Comparison of ENCODE assay signal across 12 cellular contexts in genomic region chr15:72198410-72199270, GRCh38. TPM values are rescaled to one million over a fixed set of nuclear protein-coding genes. Genes with fewer than 3 reads are reported as not detected.
A peak's percentile ranks its signal among the peaks of the same experiment; 100 is the strongest.
DNase-seq lines count a peak whose midpoint lies in the region; ATAC-seq, FAIRE-seq and TF ChIP-seq lines count a peak whose summit lies in the region.
"Had no signal": no experiment of that assay in that cellular context is flagged by ENCODE, and none has a peak within 500 bp of the region (broad histone marks: within the 10 kb centered on the region; RNA-seq: fewer than 3 reads in every experiment).

No MANE protein-coding gene starts in this region.

- no peak overlapping the region for H3K23ac ChIP-seq in H1 (ENCODE audit: insufficient read length)

- H2BK120ac ChIP-seq in H1 (replicated peaks; ENCODE audit: low read depth, low read length) = no peak overlapping the region

- BruUV-seq in HepG2 (replicated peaks; lab: Mats Ljungman, UMichigan) = no TSS peak

- no peak for TF ChIP-seq RAD21 in HepG2 (CRISPR knock-in tag; IDR thresholded peaks at IDR 0.05)
- no peak for TF ChIP-seq RAD21 in H1 (IDR thresholded peaks at IDR 0.05 in 1 of 2, conservative IDR thresholded peaks at IDR 0.05 in 1 of 2; ENCODE audit: low read depth in 2 of 2, low read length in 2 of 2)

- no peak overlapping the region for H4K8ac ChIP-seq in H1 (ENCODE audit: extremely low read depth, insufficient read depth, low read length)

- DNase-seq in HepG2 (ENCODE audit: low spot score) (no peak), right lobe of liver (no peak), NCI-H2081 (lab: John Stamatoyannopoulos, UW) (peak; percentile 69 to 89), H1 (ENCODE audit: low read depth in 1 of 2, low spot score in 2 of 2) (no peak), upper lobe of right lung (no peak), midbrain (lab: John Stamatoyannopoulos, UW) (no peak), NCI-H2171 treated with DMSO at 0.1 percent for 48 hours (lab: John Stamatoyannopoulos, UW) (no peak)
- DNase-seq: activated gamma-delta T cell treated with Interleukin-2 at 50 U/mL for 16 hours had no signal

- H2BK12ac ChIP-seq in H1 (ENCODE audit: low read depth, low read length) = no peak overlapping the region

- H3K27ac ChIP-seq in HepG2 (ENCODE audit: extremely low read length, insufficient read depth, low read length) = no peak overlapping the region
- H3K27ac ChIP-seq in right lobe of liver = no peak overlapping the region
- no peak overlapping the region for H3K27ac ChIP-seq in H1 (ENCODE audit: low read depth, low read length)
- peak overlapping the region; percentile 55 for H3K27ac ChIP-seq in upper lobe of right lung
- H3K27ac ChIP-seq: C4-2B, testis had no signal

- H4K91ac ChIP-seq in H1 (replicated peaks; ENCODE audit: insufficient read length, low read length) = no peak overlapping the region

- H2AFZ ChIP-seq in HepG2 (ENCODE audit: low read length) (no peak overlapping the region), H1 (ENCODE audit: low read length) (no peak overlapping the region)

- no peak overlapping the region for H2BK15ac ChIP-seq in H1 (ENCODE audit: low read length)

- peak; percentile 19 to 42; a peak in 2 of 4 replicates for TF ChIP-seq POLR2A in HepG2 (IDR thresholded peaks at IDR 0.05; ENCODE audit: insufficient read depth in 1 of 2, low read depth in 2 of 2, low read length in 2 of 2)
- no peak for TF ChIP-seq POLR2A in right lobe of liver (IDR thresholded peaks at IDR 0.05)
- TF ChIP-seq POLR2A in H1 (IDR thresholded peaks at IDR 0.05; ENCODE audit: control extremely low read depth in 1 of 2, low read depth in 2 of 2, low read length in 2 of 2) = peak in 1 of 2 experiments; percentile 67; a peak in 1 of 3 replicates

- CTCF ChIA-PET in HepG2 (lab: Yijun Ruan, JAX; ENCODE audit: low intra/inter-chr PET ratio, low total read pairs) (interaction anchor here (0.7 to 2.0 kb wide), 3 partner anchors 88 to 143 kb away, joined by 4 to 35 read pairs (median 5); no protein-coding TSS in a partner anchor), H1 (lab: Charles Lee; ENCODE audit: partially characterized antibody) (interaction anchor here (0.7 to 4.3 kb wide), 16 partner anchors 10 to 397 kb away, joined by 3 to 32 read pairs (median 5); partner anchors contain the start of gene PKM)

- FAIRE-seq in HepG2 (lab: Jason Lieb, UNC) = no peak
- no peak for FAIRE-seq in H1 (lab: Jason Lieb, UNC)

- H3K56ac ChIP-seq in H1 (replicated peaks; ENCODE audit: insufficient read length, low read depth, low read length) = no peak overlapping the region

- H4K5ac ChIP-seq in H1 (ENCODE audit: insufficient read length, low read depth, low read length) = no peak overlapping the region

- no peak overlapping the region for H3K18ac ChIP-seq in H1 (ENCODE audit: extremely low read depth, low read length)

- H3K4me3 ChIP-seq in HepG2 (replicated peaks in 1 of 3; ENCODE audit: insufficient read depth in 1 of 3, low read depth in 2 of 3, low read length in 3 of 3) (no peak overlapping the region), right lobe of liver (no peak overlapping the region), H1 (ENCODE audit: extremely low read depth in 1 of 4, insufficient read depth in 2 of 4, low read depth in 3 of 4, low read length in 4 of 4) (peak overlapping the region in 1 of 4 experiments; percentile 56; a peak in 2 of 8 replicates), upper lobe of right lung (no peak overlapping the region)

- no peak overlapping the region for H3K14ac ChIP-seq in H1 (ENCODE audit: insufficient read length)

- H2BK5ac ChIP-seq in H1 (ENCODE audit: low read depth, low read length) = no peak overlapping the region

- H3K4me2 ChIP-seq in HepG2 (ENCODE audit: low read depth, low read length) (no peak overlapping the region), H1 (ENCODE audit: insufficient read depth in 1 of 2, low read depth in 2 of 2, low read length in 2 of 2) (peak overlapping the region; percentile 74 to 85)

- no peaks in the 10 kb centered on the region for H3K79me1 ChIP-seq in H1 (ENCODE audit: low read depth, low read length)

- H3K36me3 ChIP-seq in HepG2 (replicated peaks in 1 of 2; ENCODE audit: control insufficient read depth in 1 of 2, insufficient read depth in 2 of 2, low read length in 2 of 2) = peaks cover 31 to 50% of the 10 kb centered on the region in 2 experiments
- H3K36me3 ChIP-seq in right lobe of liver = peaks cover 0 to 10% (median 0%) of the 10 kb centered on the region in 4 donors
- H3K36me3 ChIP-seq in H1 (ENCODE audit: control insufficient read depth in 2 of 4, insufficient read depth in 4 of 4, low read length in 3 of 4) = peaks cover 32 to 48% (median 45%) of the 10 kb centered on the region in 4 experiments
- H3K36me3 ChIP-seq in upper lobe of right lung = peaks cover 48% of the 10 kb centered on the region

- TF ChIP-seq CTCF in HepG2 (CRISPR knock-in tag; IDR thresholded peaks at IDR 0.05) = no peak
- no peak for TF ChIP-seq CTCF in right lobe of liver (IDR thresholded peaks at IDR 0.05)
- no peak for TF ChIP-seq CTCF in H1 (IDR thresholded peaks at IDR 0.05; ENCODE audit: control extremely low read depth in 1 of 3, insufficient read depth in 1 of 3, low read depth in 1 of 3, low read length in 3 of 3)
- TF ChIP-seq CTCF in upper lobe of right lung (IDR thresholded peaks at IDR 0.05) = no peak

- H3K9ac ChIP-seq in HepG2 (ENCODE audit: insufficient read depth, low read depth, low read length) (no peak overlapping the region), H1 (replicated peaks in 1 of 4; ENCODE audit: extremely low read depth in 1 of 4, low read depth in 3 of 4, low read length in 3 of 4) (no peak overlapping the region)

- peaks cover 6 to 11% of the 10 kb centered on the region in 2 experiments; a peak in 3 of 5 replicates for H3K27me3 ChIP-seq in HepG2 (ENCODE audit: control insufficient read depth in 1 of 2, insufficient read depth in 2 of 2, low read length in 2 of 2)
- peaks cover 0 to 8% of the 10 kb centered on the region in 2 donors for H3K27me3 ChIP-seq in right lobe of liver
- peaks cover 7 to 21% (median 17%) of the 10 kb centered on the region in 4 experiments; a peak in 6 of 7 replicates for H3K27me3 ChIP-seq in H1 (replicated peaks in 1 of 4; ENCODE audit: control insufficient read depth in 3 of 4, extremely low read depth in 1 of 4, insufficient read depth in 3 of 4, low read length in 3 of 4)
- no peaks in the 10 kb centered on the region for H3K27me3 ChIP-seq in upper lobe of right lung
- H3K27me3 ChIP-seq: testis had no signal

- peaks cover 9% of the 10 kb centered on the region for H3K23me2 ChIP-seq in H1 (ENCODE audit: low read depth, low read length)

- H3K79me2 ChIP-seq in HepG2 (ENCODE audit: insufficient read depth, low read length) (no peaks in the 10 kb centered on the region), H1 (ENCODE audit: control insufficient read depth in 1 of 2, insufficient read depth in 2 of 2, low read length in 2 of 2) (no peaks in the 10 kb centered on the region)

- H3K9me3 ChIP-seq in HepG2 (ENCODE audit: low read length) (no peaks in the 10 kb centered on the region), right lobe of liver (no peaks in the 10 kb centered on the region), H1 (ENCODE audit: insufficient read depth in 2 of 2, low read depth in 1 of 2, low read length in 1 of 2) (no peaks in the 10 kb centered on the region), upper lobe of right lung (no peaks in the 10 kb centered on the region)
- H3K9me3 ChIP-seq: testis had no signal

- TF ChIP-seq EP300 in HepG2 (IDR thresholded peaks at IDR 0.05; ENCODE audit: low read depth in 2 of 2, low read length in 2 of 2) = no peak
- TF ChIP-seq EP300 in HepG2 (CRISPR knock-in tag; IDR thresholded peaks at IDR 0.05; ENCODE audit: borderline replicate concordance) = no peak
- TF ChIP-seq EP300 in H1 (IDR thresholded peaks at IDR 0.05; ENCODE audit: borderline replicate concordance in 1 of 2, low read depth in 2 of 2, low read length in 2 of 2) = no peak

- WGBS in HepG2 (ENCODE audit: low lambda C conversion rate) = 98% methylated on average over 8 of the region's 10 CpGs
- 60% methylated on average over 2 of the region's 10 CpGs for WGBS in right lobe of liver (ENCODE audit: insufficient coverage, low coverage, low lambda C conversion rate, missing lambda C conversion rate)
- 90% methylated on average over 9 of the region's 10 CpGs; no CpG with 5 or more reads in 1 of the 2 experiments for WGBS in H1 (ENCODE audit: extremely low coverage in 1 of 2, insufficient coverage in 1 of 2, insufficient read length in 1 of 2, insufficient replicate concordance in 2 of 2, low coverage in 1 of 2, low lambda C conversion rate in 2 of 2, missing lambda C conversion rate in 1 of 2), 2 experiments

- intact Hi-C loops in HepG2 (cut with micrococcal nuclease; ENCODE audit: unreplicated experiment) (loop anchor here (1.0 to 2.0 kb wide), 3 partner anchors 28 to 88 kb away; partner anchors contain the start of gene PKM), right lobe of liver (cut with DNase I) (loop anchor here in 1 of 2 donors (10.0 kb wide), 1 partner anchor 86 kb away; no protein-coding TSS in a partner anchor), upper lobe of right lung (cut with DNase I) (no loop called here)

- H2AK5ac ChIP-seq in H1 (ENCODE audit: low read depth, low read length) = no peak overlapping the region

- peaks cover 57% of the 10 kb centered on the region for H4K20me1 ChIP-seq in HepG2 (ENCODE audit: insufficient read depth, low read length)
- peaks cover 21 to 26% of the 10 kb centered on the region in 2 experiments for H4K20me1 ChIP-seq in H1 (replicated peaks in 1 of 2; ENCODE audit: control insufficient read depth in 1 of 2, insufficient read depth in 2 of 2, low read length in 2 of 2)

- H3K4ac ChIP-seq in H1 (replicated peaks; ENCODE audit: insufficient read length, low read depth, low read length) = no peak overlapping the region

- ATAC-seq in HepG2 (no peak), right lobe of liver (no peak), upper lobe of right lung (peak; percentile 29), HG02642 (IDR thresholded peaks at IDR 0.05; ENCODE audit: poor library complexity, unreplicated experiment) (no peak)

- POLR2A ChIA-PET in HepG2 (lab: Yijun Ruan, JAX) = interaction anchor here (1.5 to 1.8 kb wide), 2 partner anchors 32 kb away, joined by 5 to 9 read pairs; partner anchors contain the start of gene PKM
- POLR2A ChIA-PET in H1 (lab: Charles Lee; ENCODE audit: partially characterized antibody) = interaction anchor here (0.8 to 4.4 kb wide), 13 partner anchors 8 to 294 kb away, joined by 3 to 33 read pairs (median 4); partner anchors contain the start of genes MYO9A, PKM and SENP8

- H2BK20ac ChIP-seq in H1 (ENCODE audit: low read length) = no peak overlapping the region

- in situ Hi-C loops in HepG2 (cut with HindIII; ENCODE audit: extremely low pct_ligation_motif_present, low pct_unique_long_range_greater_than_20kb) = no loop called here

- H3K4me1 ChIP-seq in HepG2 (ENCODE audit: insufficient read depth, low read length) (peaks cover 24% of the 10 kb centered on the region), right lobe of liver (peaks cover 0 to 5% (median 0%) of the 10 kb centered on the region in 4 donors), H1 (replicated peaks in 1 of 4; ENCODE audit: control insufficient read depth in 3 of 4, insufficient read depth in 4 of 4, low read length in 3 of 4) (peaks cover 2 to 8% (median 4%) of the 10 kb centered on the region in 4 experiments; a peak in 6 of 7 replicates), upper lobe of right lung (peaks cover 19% of the 10 kb centered on the region)

RNA-seq across cellular contexts. Expression of gene GRAMD2A, which starts 1.1 kb away (rescaled TPM):
- total RNA-seq in HepG2 (2016; rRNA removed; fragmentation: Illumina TruSeq; extraction: Trizol) = 0.32 TPM in 1 of 2 replicates, not detected in the other
- total RNA-seq in HepG2 (2016; cell fraction: cytosol; rRNA removed; fragmentation: Illumina TruSeq; extraction: Trizol; ENCODE audit: low read depth) = not detected in 2 replicates
- total RNA-seq in HepG2 (2016; cell fraction: insoluble cytoplasmic fraction; rRNA removed; fragmentation: Illumina TruSeq; extraction: Trizol) = 0.07 and 0.17 TPM in 2 replicates
- not detected in 2 replicates for total RNA-seq in HepG2 (2016; cell fraction: membrane; rRNA removed; fragmentation: Illumina TruSeq; extraction: Trizol)
- total RNA-seq in HepG2 (2016; cell fraction: nucleus; rRNA removed; fragmentation: Illumina TruSeq; extraction: Trizol) = not detected in 2 replicates
- 0.04 and 0.13 TPM in 2 replicates for polyA plus RNA-seq in HepG2 (2011; rRNA removed)
- polyA plus RNA-seq in HepG2 (2011; cell fraction: cytosol; rRNA removed) = 0.05 TPM in 2 replicates
- polyA plus RNA-seq in HepG2 (2011; cell fraction: nucleus; rRNA removed) = 0.16 TPM in 1 of 2 replicates, not detected in the other
- polyA plus RNA-seq in HepG2 (2012) = 0.09 and 0.36 TPM in 2 replicates
- polyA plus RNA-seq in HepG2 (2016; cell fraction: cytosol; fragmentation: Illumina TruSeq; extraction: Trizol; ENCODE audit: low read depth) = not detected in 2 replicates
- not detected in 2 replicates for polyA plus RNA-seq in HepG2 (2016; cell fraction: insoluble cytoplasmic fraction; fragmentation: Illumina TruSeq; extraction: Trizol; ENCODE audit: low read depth)
- not detected in 2 replicates for polyA plus RNA-seq in HepG2 (2016; cell fraction: membrane; fragmentation: Illumina TruSeq; extraction: Trizol; ENCODE audit: low read depth)
- polyA plus RNA-seq in HepG2 (2016; cell fraction: nucleus; fragmentation: Illumina TruSeq; extraction: Trizol; ENCODE audit: insufficient read depth, low read depth) = not detected in 2 replicates
- polyA minus RNA-seq in HepG2 (2011; rRNA and poly(A)+ RNA removed; ENCODE audit: low replicate concordance) = 0.86 and 2.8 TPM in 2 replicates
- not detected in 2 replicates for polyA minus RNA-seq in HepG2 (2011; cell fraction: cytosol; rRNA and poly(A)+ RNA removed)
- not detected in 2 replicates for polyA minus RNA-seq in HepG2 (2011; cell fraction: nucleus; rRNA and poly(A)+ RNA removed)
- not detected for total RNA-seq in right lobe of liver
- total RNA-seq in H1 (2021; fragmentation: NEBNext Ultra II Directional; extraction: Animal tissue kit (Norgen Biotek cat#: 25700)) = 0.36 and 1.5 TPM in 2 replicates
- polyA plus RNA-seq in H1 (2011; rRNA removed) = 0.57 and 0.66 TPM in 2 replicates
- polyA plus RNA-seq in H1 (2011; cell fraction: cytosol; rRNA removed) = 0.88 TPM
- polyA plus RNA-seq in H1 (2011; cell fraction: nucleus; rRNA removed) = 1.4 TPM
- polyA plus RNA-seq in H1 (2012, experiment 1 of 2) = 0.69 to 1.1 TPM (median 0.82 TPM) in 4 replicates
- polyA plus RNA-seq in H1 (2012, experiment 2 of 2) = 0.41 TPM
- 0.65 TPM for polyA plus RNA-seq in H1 (2013, experiment 1 of 2)
- 0.44 TPM for polyA plus RNA-seq in H1 (2013, experiment 2 of 2)
- polyA minus RNA-seq in H1 (2011; rRNA and poly(A)+ RNA removed) = 1.3 and 2.1 TPM in 2 replicates
- 1.4 TPM for polyA minus RNA-seq in H1 (2011; cell fraction: cytosol; rRNA and poly(A)+ RNA removed)
- polyA minus RNA-seq in H1 (2011; cell fraction: nucleus; rRNA and poly(A)+ RNA removed) = 0.90 TPM
- 27.4 TPM for total RNA-seq in upper lobe of right lung
- total RNA-seq: myocyte had no signal

RNA-seq across cellular contexts. Expression of gene PKM, which starts 32.4 kb away (rescaled TPM):
- total RNA-seq in HepG2 (2016; rRNA removed; fragmentation: Illumina TruSeq; extraction: Trizol) (488 and 574 TPM in 2 replicates), right lobe of liver (100 to 1,000 TPM in 1 of 6 experiments, 10 to 100 TPM in 5; 18.4 to 106 (median 27.2) TPM), upper lobe of right lung (426 TPM)
- total RNA-seq in HepG2 (2016; cell fraction: cytosol; rRNA removed; fragmentation: Illumina TruSeq; extraction: Trizol; ENCODE audit: low read depth) = 56.7 and 63.3 TPM in 2 replicates
- total RNA-seq in HepG2 (2016; cell fraction: insoluble cytoplasmic fraction; rRNA removed; fragmentation: Illumina TruSeq; extraction: Trizol) = 500 and 538 TPM in 2 replicates
- 102 TPM in 2 replicates for total RNA-seq in HepG2 (2016; cell fraction: membrane; rRNA removed; fragmentation: Illumina TruSeq; extraction: Trizol)
- 265 and 278 TPM in 2 replicates for total RNA-seq in HepG2 (2016; cell fraction: nucleus; rRNA removed; fragmentation: Illumina TruSeq; extraction: Trizol)
- polyA plus RNA-seq in HepG2 (2011; rRNA removed) (766 and 780 TPM in 2 replicates), H1 (2011; rRNA removed) (856 and 1,089 TPM in 2 replicates)
- 619 and 801 TPM in 2 replicates for polyA plus RNA-seq in HepG2 (2011; cell fraction: cytosol; rRNA removed)
- polyA plus RNA-seq in HepG2 (2011; cell fraction: nucleus; rRNA removed) = 586 and 619 TPM in 2 replicates
- polyA plus RNA-seq in HepG2 (2012) = 811 and 958 TPM in 2 replicates
- polyA plus RNA-seq in HepG2 (2016; cell fraction: cytosol; fragmentation: Illumina TruSeq; extraction: Trizol; ENCODE audit: low read depth) = 52.1 and 54.7 TPM in 2 replicates
- 373 and 468 TPM in 2 replicates for polyA plus RNA-seq in HepG2 (2016; cell fraction: insoluble cytoplasmic fraction; fragmentation: Illumina TruSeq; extraction: Trizol; ENCODE audit: low read depth)
- 77.8 and 83.1 TPM in 2 replicates for polyA plus RNA-seq in HepG2 (2016; cell fraction: membrane; fragmentation: Illumina TruSeq; extraction: Trizol; ENCODE audit: low read depth)
- 330 and 335 TPM in 2 replicates for polyA plus RNA-seq in HepG2 (2016; cell fraction: nucleus; fragmentation: Illumina TruSeq; extraction: Trizol; ENCODE audit: insufficient read depth, low read depth)
- 1,889 and 3,533 TPM in 2 replicates for polyA minus RNA-seq in HepG2 (2011; rRNA and poly(A)+ RNA removed; ENCODE audit: low replicate concordance)
- 776 TPM in 2 replicates for polyA minus RNA-seq in HepG2 (2011; cell fraction: cytosol; rRNA and poly(A)+ RNA removed)
- polyA minus RNA-seq in HepG2 (2011; cell fraction: nucleus; rRNA and poly(A)+ RNA removed) = 532 and 663 TPM in 2 replicates
- 761 and 780 TPM in 2 replicates for total RNA-seq in H1 (2021; fragmentation: NEBNext Ultra II Directional; extraction: Animal tissue kit (Norgen Biotek cat#: 25700))
- polyA plus RNA-seq in H1 (2011; cell fraction: cytosol; rRNA removed) = 1,111 TPM
- polyA plus RNA-seq in H1 (2011; cell fraction: nucleus; rRNA removed) = 1,343 TPM
- 1,003 to 1,133 TPM (median 1,096 TPM) in 4 replicates for polyA plus RNA-seq in H1 (2012, experiment 1 of 2)
- 1,059 TPM for polyA plus RNA-seq in H1 (2012, experiment 2 of 2)
- 646 TPM for polyA plus RNA-seq in H1 (2013, experiment 1 of 2)
- 625 TPM for polyA plus RNA-seq in H1 (2013, experiment 2 of 2)
- 1,050 and 1,384 TPM in 2 replicates for polyA minus RNA-seq in H1 (2011; rRNA and poly(A)+ RNA removed)
- polyA minus RNA-seq in H1 (2011; cell fraction: cytosol; rRNA and poly(A)+ RNA removed) = 677 TPM
- polyA minus RNA-seq in H1 (2011; cell fraction: nucleus; rRNA and poly(A)+ RNA removed) = 678 TPM

Comparison
In these comparisons a context has a peak if more than half of its experiments do, and no peak if none do; other contexts are left out.
1. DNase-seq: peak in NCI-H2081 (2 of 2); none in HepG2 (single experiment), right lobe of liver (0 of 3), H1 (0 of 2), upper lobe of right lung (single experiment), midbrain (single experiment) and NCI-H2171 treated with DMSO at 0.1 percent for 48 hours (single experiment).
2. RNA of gene GRAMD2A, which starts 1.1 kb away (total RNA-seq): 27.4 TPM in upper lobe of right lung (single experiment); 0.36 to 1.5 TPM in H1, 0.07 to 0.32 TPM in HepG2 and not detected in right lobe of liver; every median in the first group is over 10 times any median in the second.
3. Of the 41 proteins assayed by ChIP-seq in both HepG2 and H1: peak only in HepG2: MAX, PHF8 and POLR2AphosphoS5; only in H1: SP1; in both: none; in neither: 36; mixed calls (peak in some experiments, not most) for 1.